In the genomic region with DNA sequence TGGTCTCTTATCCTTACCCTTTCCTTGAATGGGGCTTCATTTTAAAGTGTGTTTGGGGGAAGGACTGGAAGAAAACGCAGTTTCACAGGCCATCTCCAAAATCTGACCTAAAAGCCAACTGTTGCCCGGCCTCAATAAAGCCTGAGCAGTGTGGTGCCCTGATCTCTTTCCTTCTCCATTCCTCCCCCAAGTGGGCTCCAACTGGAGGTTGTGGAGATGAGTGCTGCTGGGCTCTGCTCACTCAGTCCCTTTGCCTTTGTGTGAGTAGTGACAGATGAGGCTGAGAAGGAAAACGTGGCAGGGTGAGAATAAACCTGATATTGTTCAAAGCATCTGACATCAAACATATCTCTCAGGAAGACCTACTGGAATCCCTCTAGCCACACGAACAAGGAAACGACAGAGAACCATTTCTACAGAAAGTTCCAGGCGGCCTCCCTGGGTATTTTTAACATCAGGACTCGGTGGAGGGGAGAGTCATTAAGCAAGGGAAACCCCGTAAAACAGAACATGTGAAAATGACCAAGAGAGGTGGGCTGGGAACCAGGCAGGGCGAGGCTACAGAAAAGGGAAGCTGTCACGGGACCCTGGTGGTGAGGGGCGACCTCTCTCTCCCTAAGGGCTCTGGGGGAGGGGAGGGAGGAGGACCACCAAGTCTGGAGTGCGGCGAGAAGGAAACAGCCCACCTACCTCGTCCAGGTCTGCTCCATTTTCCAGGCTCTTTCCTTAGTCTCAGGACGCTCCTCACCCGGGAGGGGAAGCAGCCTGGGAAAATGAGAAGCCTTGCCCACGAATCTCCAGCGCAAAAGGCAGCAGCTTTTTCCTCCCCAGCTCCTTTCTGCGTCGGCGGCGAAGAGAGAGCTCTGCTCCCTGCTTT, we compare ENCODE assay signal across 8 cellular contexts. TPM values are rescaled to one million over a fixed set of nuclear protein-coding genes. Genes with fewer than 3 reads are reported as not detected.
DNase-seq lines count a peak whose midpoint lies in the region; ATAC-seq, FAIRE-seq and TF ChIP-seq lines count a peak whose summit lies in the region.
"Not testable (repeated sequence)": the region's sequence is repeated elsewhere in the genome, so short reads cannot be mapped to it uniquely, and the experiment has no call there.

No MANE protein-coding gene starts in this region.

- not testable (repeated sequence) for H3K23ac ChIP-seq in neuronal stem cell (ENCODE audit: low read depth, low read length, poor library complexity)

- SMC1A ChIA-PET in GM12878 (lab: Charles Lee; ENCODE audit: uncharacterized antibody, unreplicated experiment): not testable (repeated sequence)

- 19% methylated on average over 7 of the region's 22 CpGs for WGBS in GM12878 (ENCODE audit: insufficient coverage, insufficient replicate concordance, low lambda C conversion rate, missing lambda C conversion rate)
- whole genome bisulfite sequencing in HepG2 (ENCODE audit: low lambda C conversion rate): 25% methylated on average over 2 of the region's 22 CpGs
- no CpG with 5 or more reads among the region's 22 CpGs for WGBS in neuronal stem cell (ENCODE audit: extremely low coverage in 2 of 2, insufficient read length in 2 of 2, insufficient replicate concordance in 1 of 2), 2 donors

- in situ Hi-C loops in GM12878 (cut with MboI); HepG2 (cut with HindIII; ENCODE audit: extremely low pct_ligation_motif_present, low pct_unique_long_range_greater_than_20kb): not testable (repeated sequence)

- H3K27ac ChIP-seq in GM12878 (ENCODE audit: control insufficient read depth, insufficient read depth); HepG2 (ENCODE audit: extremely low read length, insufficient read depth, low read length); neuronal stem cell (replicated peaks; ENCODE audit: low read length): not testable (repeated sequence)

- H3K9me3 ChIP-seq in GM12878 (replicated peaks; ENCODE audit: control insufficient read depth, insufficient read depth, low read length); HepG2 (ENCODE audit: low read length); neuronal stem cell (replicated peaks in 1 of 2; ENCODE audit: control insufficient read depth in 2 of 2, insufficient read depth in 1 of 2, low read depth in 1 of 2, low read length in 2 of 2): not testable (repeated sequence)

- not testable (repeated sequence) for H2BK15ac ChIP-seq in neuronal stem cell (ENCODE audit: low read length)

- H4K8ac ChIP-seq in neuronal stem cell (ENCODE audit: low read depth, low read length): not testable (repeated sequence)

- FAIRE-seq in GM12878 (lab: Jason Lieb, UNC); HepG2 (lab: Jason Lieb, UNC): not testable (repeated sequence)

- H3K4ac ChIP-seq in neuronal stem cell (ENCODE audit: low read length): not testable (repeated sequence)

- H3K4me1 Mint-ChIP-seq in activated CD4-positive, alpha-beta memory T cell treated with anti-CD3 and anti-CD28 coated beads for 36 hours (ENCODE audit: low read depth); stimulated activated naive B cell treated with anti-CD40 and anti-IgM and Interleukin-4, amounts not matched to agents 10 μg/mL and 1 μg/mL and 100 μg/mL, for 72 hours: not testable (repeated sequence)

- not testable (repeated sequence) for H3K27me3 Mint-ChIP-seq in activated CD4-positive, alpha-beta memory T cell treated with anti-CD3 and anti-CD28 coated beads for 36 hours; stimulated activated naive B cell treated with anti-CD40 and anti-IgM and Interleukin-4, amounts not matched to agents 10 μg/mL and 1 μg/mL and 100 μg/mL, for 72 hours

- CTCF ChIA-PET in activated CD4-positive, alpha-beta memory T cell treated with anti-CD3 and anti-CD28 coated beads for 36 hours (lab: Charles Lee); GM12878 (lab: Yijun Ruan, JAX); HepG2 (lab: Yijun Ruan, JAX; ENCODE audit: low intra/inter-chr PET ratio, low total read pairs): not testable (repeated sequence)

- not testable (repeated sequence) for H3K4me1 ChIP-seq in GM12878 (ENCODE audit: control insufficient read depth, insufficient read depth, low read length); HepG2 (ENCODE audit: insufficient read depth, low read length); neuronal stem cell (ENCODE audit: control insufficient read depth in 2 of 2, insufficient read depth in 1 of 2, low read depth in 1 of 2, low read length in 2 of 2)

- H4K91ac ChIP-seq in neuronal stem cell (ENCODE audit: low read depth, low read length, poor library complexity): not testable (repeated sequence)

- not testable (repeated sequence) for H3K18ac ChIP-seq in neuronal stem cell (ENCODE audit: low read length)

- not testable (repeated sequence) for TF ChIP-seq RAD21 in GM12878 (IDR thresholded peaks at IDR 0.05; ENCODE audit: insufficient read depth, low read depth, low read length); HepG2 (CRISPR knock-in tag; IDR thresholded peaks at IDR 0.05)

- TF ChIP-seq POLR2A in GM12878 (IDR thresholded peaks at IDR 0.05; ENCODE audit: low read depth, low read length); HepG2 (IDR thresholded peaks at IDR 0.05; ENCODE audit: insufficient read depth in 1 of 2, low read depth in 2 of 2, low read length in 2 of 2): not testable (repeated sequence)

- TF ChIP-seq EP300 in GM12878 (IDR thresholded peaks at IDR 0.05; ENCODE audit: borderline replicate concordance in 1 of 2, control insufficient read depth in 1 of 2, low read depth in 2 of 2, low read length in 2 of 2); HepG2 (IDR thresholded peaks at IDR 0.05; ENCODE audit: low read depth in 2 of 2, low read length in 2 of 2); HepG2 (CRISPR knock-in tag; IDR thresholded peaks at IDR 0.05; ENCODE audit: borderline replicate concordance): not testable (repeated sequence)

- not testable (repeated sequence) for H3K36me3 Mint-ChIP-seq in activated CD4-positive, alpha-beta memory T cell treated with anti-CD3 and anti-CD28 coated beads for 36 hours; stimulated activated naive B cell treated with anti-CD40 and anti-IgM and Interleukin-4, amounts not matched to agents 10 μg/mL and 1 μg/mL and 100 μg/mL, for 72 hours

- intact Hi-C loops in activated CD4-positive, alpha-beta memory T cell treated with anti-CD3 and anti-CD28 coated beads for 36 hours (cut with micrococcal nuclease); GM12878 (cut with micrococcal nuclease; ENCODE audit: unreplicated experiment); HepG2 (cut with micrococcal nuclease; ENCODE audit: unreplicated experiment): not testable (repeated sequence)

- peak overlapping the region; percentile 46 for H3K4me3 ChIP-seq in AG10803 (ENCODE audit: low read length)
- H3K4me3 ChIP-seq in GM12878; HepG2 (replicated peaks in 1 of 3; ENCODE audit: insufficient read depth in 1 of 3, low read depth in 2 of 3, low read length in 3 of 3); neuronal stem cell (ENCODE audit: low read length in 2 of 2): not testable (repeated sequence)
- H3K4me3 ChIP-seq in fibroblast of pulmonary artery (replicated peaks; ENCODE audit: low read depth, low read length): peak overlapping the region; percentile 35

- H2BK12ac ChIP-seq in neuronal stem cell (ENCODE audit: low read length): not testable (repeated sequence)

- H3K27me3 ChIP-seq in GM12878 (replicated peaks in 1 of 2; ENCODE audit: control insufficient read depth in 2 of 2, insufficient read depth in 2 of 2, low read length in 1 of 2); HepG2 (ENCODE audit: control insufficient read depth in 1 of 2, insufficient read depth in 2 of 2, low read length in 2 of 2); neuronal stem cell (ENCODE audit: control insufficient read depth in 3 of 3, insufficient read depth in 3 of 3, low read depth in 1 of 3, low read length in 3 of 3): not testable (repeated sequence)

- not testable (repeated sequence) for H4K20me1 ChIP-seq in GM12878 (ENCODE audit: control insufficient read depth, insufficient read depth); HepG2 (ENCODE audit: insufficient read depth, low read length)

- not testable (repeated sequence) for H3K9ac ChIP-seq in GM12878 (ENCODE audit: control insufficient read depth, insufficient read depth, low read length); HepG2 (ENCODE audit: insufficient read depth, low read depth, low read length); neuronal stem cell (ENCODE audit: low read depth, low read length, poor library complexity)

- H2BK120ac ChIP-seq in neuronal stem cell (ENCODE audit: low read depth, low read length): not testable (repeated sequence)

- not testable (repeated sequence) for H2AFZ ChIP-seq in GM12878 (ENCODE audit: control insufficient read depth, low read depth, low read length); HepG2 (ENCODE audit: low read length); neuronal stem cell (ENCODE audit: low read length)

- H3K27ac Mint-ChIP-seq in activated CD4-positive, alpha-beta memory T cell treated with anti-CD3 and anti-CD28 coated beads for 36 hours; stimulated activated naive B cell treated with anti-CD40 and anti-IgM and Interleukin-4, amounts not matched to agents 10 μg/mL and 1 μg/mL and 100 μg/mL, for 72 hours: not testable (repeated sequence)

- H3K79me1 ChIP-seq in neuronal stem cell (ENCODE audit: low read depth, low read length): not testable (repeated sequence)

- not testable (repeated sequence) for H3K9me3 Mint-ChIP-seq in activated CD4-positive, alpha-beta memory T cell treated with anti-CD3 and anti-CD28 coated beads for 36 hours; stimulated activated naive B cell treated with anti-CD40 and anti-IgM and Interleukin-4, amounts not matched to agents 10 μg/mL and 1 μg/mL and 100 μg/mL, for 72 hours

- H3K4me2 ChIP-seq in GM12878 (ENCODE audit: control insufficient read depth, insufficient read depth); HepG2 (ENCODE audit: low read depth, low read length): not testable (repeated sequence)
- peak overlapping the region; percentile 40 for H3K4me2 ChIP-seq in neuronal stem cell (ENCODE audit: insufficient read depth, low read length, poor library complexity, severe bottlenecking)

- peak overlapping the region; percentile 79 for H3K4me3 Mint-ChIP-seq in activated CD4-positive, alpha-beta memory T cell treated with anti-CD3 and anti-CD28 coated beads for 36 hours
- H3K4me3 Mint-ChIP-seq in stimulated activated naive B cell treated with anti-CD40 and anti-IgM and Interleukin-4, amounts not matched to agents 10 μg/mL and 1 μg/mL and 100 μg/mL, for 72 hours: peak overlapping the region in 1 of 2 donors; percentile 88

- ATAC-seq in HG02642 (IDR thresholded peaks at IDR 0.05; ENCODE audit: poor library complexity, unreplicated experiment) (peak; percentile 19), GM12878 (peak; percentile 46), HepG2 (peak; percentile 71)
- peak; percentile 44 to 56 for ATAC-seq in stimulated activated naive B cell treated with anti-CD40 and anti-IgM and Interleukin-4, amounts not matched to agents 10 μg/mL and 1 μg/mL and 100 μg/mL, for 72 hours (replicated peaks)

- not testable (repeated sequence) for H3K79me2 ChIP-seq in GM12878 (ENCODE audit: control insufficient read depth, insufficient read depth, low read length); HepG2 (ENCODE audit: insufficient read depth, low read length)

- BruUV-seq in GM12878 (replicated peaks; lab: Mats Ljungman, UMichigan); HepG2 (replicated peaks; lab: Mats Ljungman, UMichigan): not testable (repeated sequence)

- not testable (repeated sequence) for H2AK5ac ChIP-seq in neuronal stem cell (ENCODE audit: low read depth, low read length)

- RAD21 ChIA-PET in GM12878 (lab: Charles Lee; ENCODE audit: unreplicated experiment): not testable (repeated sequence)

- not testable (repeated sequence) for TF ChIP-seq CTCF in AG10803 (conservative IDR thresholded peaks at IDR 0.05; ENCODE audit: low read length); GM12878 (IDR thresholded peaks at IDR 0.05 in 2 of 3, conservative IDR thresholded peaks at IDR 0.05 in 1 of 3; ENCODE audit: control insufficient read depth in 2 of 3, extremely low read depth in 1 of 3, insufficient read depth in 1 of 3, low read depth in 3 of 3, low read length in 3 of 3); fibroblast of pulmonary artery (IDR thresholded peaks at IDR 0.05; ENCODE audit: low read length, missing control alignments); HepG2 (CRISPR knock-in tag; IDR thresholded peaks at IDR 0.05)

- POLR2A ChIA-PET in activated CD4-positive, alpha-beta memory T cell treated with anti-CD3 and anti-CD28 coated beads for 36 hours (lab: Charles Lee); GM12878 (lab: Charles Lee); HepG2 (lab: Yijun Ruan, JAX): not testable (repeated sequence)

- not testable (repeated sequence) for H3K14ac ChIP-seq in neuronal stem cell (ENCODE audit: low read length)

- H2BK5ac ChIP-seq in neuronal stem cell (ENCODE audit: low read length): not testable (repeated sequence)

- not testable (repeated sequence) for DNase-seq in AG10803 (ENCODE audit: low read depth); activated CD4-positive, alpha-beta memory T cell treated with anti-CD3 and anti-CD28 coated beads for 36 hours; GM12878 (ENCODE audit: low read depth, low spot score); fibroblast of pulmonary artery (ENCODE audit: low read depth); HepG2 (ENCODE audit: low spot score); neuronal stem cell (ENCODE audit: low spot score); stimulated activated naive B cell treated with anti-CD40 and anti-IgM and Interleukin-4, amounts not matched to agents 10 μg/mL and 1 μg/mL and 100 μg/mL, for 72 hours

- H3K36me3 ChIP-seq in GM12878 (ENCODE audit: control insufficient read depth in 2 of 2, insufficient read depth in 2 of 2, low read length in 1 of 2); HepG2 (replicated peaks in 1 of 2; ENCODE audit: control insufficient read depth in 1 of 2, insufficient read depth in 2 of 2, low read length in 2 of 2); neuronal stem cell (replicated peaks in 1 of 2; ENCODE audit: control insufficient read depth in 2 of 2, insufficient read depth in 2 of 2, low read length in 2 of 2): not testable (repeated sequence)

RNA-seq across cellular contexts. Expression of a gene that starts 59.1 kb away (rescaled TPM):
- total RNA-seq in activated CD4-positive, alpha-beta memory T cell treated with anti-CD3 and anti-CD28 coated beads for 36 hours: 10 to 100 TPM; 24.7 to 27.1 TPM
- total RNA-seq in GM12878 (2013; cell fraction: nucleolus; rRNA removed): 26.8 and 27.2 TPM in 2 replicates
- total RNA-seq in GM12878 (2014; rRNA removed) (4.4 and 4.5 TPM in 2 replicates), GM12878 (2014; rRNA removed; fragmentation: Illumina TruSeq; extraction: Trizol) (4.7 TPM in 2 replicates), GM12878 (2021) (4.7 and 5.0 TPM in 2 replicates), HepG2 (2016; rRNA removed; fragmentation: Illumina TruSeq; extraction: Trizol) (3.9 and 6.4 TPM in 2 replicates)
- 3.5 TPM for polyA plus RNA-seq in GM12878 (2011; ENCODE audit: low read depth)
- polyA plus RNA-seq in GM12878 (2011; rRNA removed) (8.8 and 10.7 TPM in 2 replicates), GM12878 (2014; fragmentation: Illumina TruSeq; extraction: Trizol) (5.0 and 6.1 TPM in 2 replicates), GM12878 (2014; fragmentation: Nextera tagmentation; extraction: Ambion mirVana) (1 to 10 TPM in 1 of 2 experiments, under 1 TPM in 1; 0.21 to 1.0 TPM), GM12878 (2014; rRNA removed) (3.8 and 4.4 TPM in 2 replicates), GM12878 (2016; fragmentation: Nextera tagmentation; extraction: Ambion mirVana) (1 to 10 TPM; 1.4 to 1.6 TPM), HepG2 (2011; rRNA removed) (5.3 and 6.3 TPM in 2 replicates)
- polyA plus RNA-seq in GM12878 (2011; cell fraction: cytosol; rRNA removed): 6.5 and 7.3 TPM in 2 replicates
- polyA plus RNA-seq in GM12878 (2011; cell fraction: nucleus; rRNA removed): 29.2 and 32.5 TPM in 2 replicates
- polyA plus RNA-seq in GM12878 (2012): 3.3 and 4.1 TPM in 2 replicates
- polyA minus RNA-seq in GM12878 (2011; rRNA and poly(A)+ RNA removed): 33.3 and 33.5 TPM in 2 replicates
- polyA minus RNA-seq in GM12878 (2011; cell fraction: cytosol; rRNA and poly(A)+ RNA removed): 4.5 and 5.9 TPM in 2 replicates
- polyA minus RNA-seq in GM12878 (2011; cell fraction: nucleus; rRNA and poly(A)+ RNA removed): 16.2 and 26.6 TPM in 2 replicates
- 1.5 and 2.3 TPM in 2 replicates for total RNA-seq in HepG2 (2016; cell fraction: cytosol; rRNA removed; fragmentation: Illumina TruSeq; extraction: Trizol; ENCODE audit: low read depth)
- total RNA-seq in HepG2 (2016; cell fraction: insoluble cytoplasmic fraction; rRNA removed; fragmentation: Illumina TruSeq; extraction: Trizol): 4.0 and 5.5 TPM in 2 replicates
- 2.3 and 2.5 TPM in 2 replicates for total RNA-seq in HepG2 (2016; cell fraction: membrane; rRNA removed; fragmentation: Illumina TruSeq; extraction: Trizol)
- total RNA-seq in HepG2 (2016; cell fraction: nucleus; rRNA removed; fragmentation: Illumina TruSeq; extraction: Trizol): 9.5 and 10.5 TPM in 2 replicates
- 2.4 and 3.7 TPM in 2 replicates for polyA plus RNA-seq in HepG2 (2011; cell fraction: cytosol; rRNA removed)
- 11.4 and 13.2 TPM in 2 replicates for polyA plus RNA-seq in HepG2 (2011; cell fraction: nucleus; rRNA removed)
- 4.5 and 5.1 TPM in 2 replicates for polyA plus RNA-seq in HepG2 (2012)
- polyA plus RNA-seq in HepG2 (2016; cell fraction: cytosol; fragmentation: Illumina TruSeq; extraction: Trizol; ENCODE audit: low read depth): 0.15 and 0.25 TPM in 2 replicates
- polyA plus RNA-seq in HepG2 (2016; cell fraction: insoluble cytoplasmic fraction; fragmentation: Illumina TruSeq; extraction: Trizol; ENCODE audit: low read depth): 2.0 and 2.2 TPM in 2 replicates
- 0.38 and 0.56 TPM in 2 replicates for polyA plus RNA-seq in HepG2 (2016; cell fraction: membrane; fragmentation: Illumina TruSeq; extraction: Trizol; ENCODE audit: low read depth)
- 9.7 and 13.4 TPM in 2 replicates for polyA plus RNA-seq in HepG2 (2016; cell fraction: nucleus; fragmentation: Illumina TruSeq; extraction: Trizol; ENCODE audit: insufficient read depth, low read depth)
- polyA minus RNA-seq in HepG2 (2011; rRNA and poly(A)+ RNA removed; ENCODE audit: low replicate concordance): 7.6 and 20.9 TPM in 2 replicates
- 5.0 TPM in 2 replicates for polyA minus RNA-seq in HepG2 (2011; cell fraction: cytosol; rRNA and poly(A)+ RNA removed)
- polyA minus RNA-seq in HepG2 (2011; cell fraction: nucleus; rRNA and poly(A)+ RNA removed): 22.8 and 28.3 TPM in 2 replicates
- polyA plus RNA-seq in neuronal stem cell (2013, experiment 1 of 2): 4.6 TPM
- 4.6 TPM for polyA plus RNA-seq in neuronal stem cell (2013, experiment 2 of 2)

Comparison
In these comparisons a context has a peak if more than half of its experiments do, and no peak if none do; other contexts are left out.
1. ATAC-seq: peak in every context shown above with its lines; median percentile 71 in HepG2; 50 in stimulated activated naive B cell treated with anti-CD40 and anti-IgM and Interleukin-4, amounts not matched to agents 10 μg/mL and 1 μg/mL and 100 μg/mL, for 72 hours; 46 in GM12878; 19 in HG02642.